In the genomic region with DNA sequence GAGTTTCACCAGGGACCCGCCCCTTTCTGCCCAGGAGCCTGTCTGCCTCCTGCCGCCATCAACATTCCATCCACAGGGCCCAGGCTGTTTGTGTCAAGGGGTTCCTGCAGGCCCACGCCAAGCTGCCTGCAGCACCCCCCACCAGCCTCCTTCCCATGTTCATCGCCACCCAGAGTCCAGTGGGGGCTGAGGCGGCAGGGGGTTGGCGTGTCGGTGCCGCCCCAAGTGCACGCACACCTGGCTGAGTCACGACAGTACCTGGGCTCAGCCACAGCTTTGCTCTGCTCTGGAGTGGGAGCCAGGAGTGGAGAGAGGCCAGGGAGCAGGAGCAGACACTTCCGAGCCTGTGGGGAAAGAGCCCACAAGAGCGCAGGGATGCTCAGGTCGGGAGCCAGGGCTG, we compare ENCODE assay signal across 9 cellular contexts. TPM values are rescaled to one million over a fixed set of nuclear protein-coding genes. Genes with fewer than 3 reads are reported as not detected.
"Had no signal": no experiment of that assay in that cellular context is flagged by ENCODE, and none has a peak within 500 bp of the region (broad histone marks: within the 10 kb centered on the region; RNA-seq: fewer than 3 reads in every experiment).

No MANE protein-coding gene starts in this region.

- FAIRE-seq: G401.6, GM12878, GM12891, GM12892, GM18507, GM19239 had no signal

- DNase-seq: GDM1, GF-D8 had no signal

- H3K4me3 ChIP-seq: GM12878 had no signal

- ATAC-seq: GM12878 had no signal

RNA-seq across cellular contexts. Expression of a gene that starts 42.8 kb away (rescaled TPM):
- total RNA-seq: G401, GM12878 had no signal
- polyA plus RNA-seq: GM12878 had no signal
